Comparison of ENCODE assay signal across 20 cellular contexts in genomic region chr3:97916576-97916975, GRCh38.
"Had no signal": no experiment of that assay in that cellular context is flagged by ENCODE, and none has a peak within 500 bp of the region (broad histone marks: within the 10 kb centered on the region; RNA-seq: fewer than 3 reads in every experiment).

No MANE protein-coding gene starts in this region.

- H3K27me3 ChIP-seq: ovary, tibial nerve, uterus had no signal

- DNase-seq: hypothalamus; immature natural killer cell; mesendoderm; naive thymus-derived CD4-positive, alpha-beta T cell; ovary; stimulated activated CD4-positive, alpha-beta T cell treated with anti-CD3 and anti-CD28 coated beads, Interleukin-1b, Interleukin-23, amount 100 ng/mL, for 48 hours; stimulated activated CD4-positive, alpha-beta T cell treated with anti-CD3 and anti-CD28 coated beads, Interleukin-2, amount 100 ng/mL, for 48 hours; stimulated activated CD4-positive, alpha-beta T cell treated with anti-CD3 and anti-CD28 coated beads, Interleukin-4, amount 100 ng/mL, for 4 hours; stimulated activated CD8-positive, alpha-beta memory T cell treated with anti-CD3 and anti-CD28 coated beads, Interleukin-4, amount 100 ng/mL, for 48 hours; stimulated activated naive CD4-positive, alpha-beta T cell treated with Interleukin-2 at 50 U/mL for 16 hours; stimulated activated naive CD8-positive, alpha-beta T cell treated with anti-CD3 and anti-CD28 coated beads, Interleukin-15, amount 100 ng/mL, for 72 hours; substantia nigra; uterus had no signal

- ATAC-seq: left lobe of liver; naive thymus-derived CD4-positive, alpha-beta T cell; natural killer cell treated with Interleukin-12 subunit alpha and Interleukin-12 subunit beta and Interleukin-15 and Interleukin-18, amount 100 ng/mL, for 72 hours; sciatic nerve; stimulated activated memory B cell treated with anti-CD40 and anti-IgM and Interleukin-4, amounts not matched to agents 10 μg/mL and 1 μg/mL and 100 μg/mL, for 72 hours; stimulated activated naive CD8-positive, alpha-beta T cell treated with anti-CD3 and anti-CD28 coated beads, Interleukin-15, amount 100 ng/mL, for 72 hours had no signal

- H3K4me3 ChIP-seq: lung, ovary, smooth muscle cell, tibial nerve, uterus had no signal

- H3K4me1 ChIP-seq: uterus had no signal

- H3K9me3 ChIP-seq: ovary, tibial nerve, uterus had no signal

- H3K4me2 ChIP-seq: smooth muscle cell had no signal

- H3K27ac ChIP-seq: ovary, tibial nerve, uterus had no signal

- H3K36me3 ChIP-seq: ovary, uterus had no signal
